1 cellular context compared by ENCODE assay signal in the genomic region with DNA sequence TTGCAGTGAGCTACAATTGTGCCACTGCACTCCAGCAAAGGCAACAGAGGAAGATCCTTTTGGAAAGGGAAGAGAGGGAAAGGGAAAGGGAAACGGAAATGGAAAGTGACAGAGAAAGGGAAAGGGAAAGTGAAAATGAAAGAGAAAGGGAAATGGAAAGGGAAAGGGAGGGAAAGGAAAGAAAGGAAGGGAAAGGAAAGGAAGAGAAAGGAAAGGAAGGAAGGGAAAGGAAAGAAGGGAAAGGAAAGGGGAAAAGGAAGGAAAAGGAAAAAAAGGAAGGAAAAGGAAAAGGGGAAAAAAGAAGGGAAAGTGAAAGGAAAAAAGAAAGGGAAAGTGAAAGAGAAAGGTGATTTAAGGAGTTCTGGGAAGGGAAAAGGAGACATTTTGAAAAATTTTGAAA.
TF ChIP-seq lines count a peak whose summit lies in the region.

No MANE protein-coding gene starts in this region.

TF ChIP-seq in K562, 482 proteins besides CTCF, POLR2A, EP300 and RAD21 (continued from another document and continues in another):
- TF ChIP-seq, protein P1, sequence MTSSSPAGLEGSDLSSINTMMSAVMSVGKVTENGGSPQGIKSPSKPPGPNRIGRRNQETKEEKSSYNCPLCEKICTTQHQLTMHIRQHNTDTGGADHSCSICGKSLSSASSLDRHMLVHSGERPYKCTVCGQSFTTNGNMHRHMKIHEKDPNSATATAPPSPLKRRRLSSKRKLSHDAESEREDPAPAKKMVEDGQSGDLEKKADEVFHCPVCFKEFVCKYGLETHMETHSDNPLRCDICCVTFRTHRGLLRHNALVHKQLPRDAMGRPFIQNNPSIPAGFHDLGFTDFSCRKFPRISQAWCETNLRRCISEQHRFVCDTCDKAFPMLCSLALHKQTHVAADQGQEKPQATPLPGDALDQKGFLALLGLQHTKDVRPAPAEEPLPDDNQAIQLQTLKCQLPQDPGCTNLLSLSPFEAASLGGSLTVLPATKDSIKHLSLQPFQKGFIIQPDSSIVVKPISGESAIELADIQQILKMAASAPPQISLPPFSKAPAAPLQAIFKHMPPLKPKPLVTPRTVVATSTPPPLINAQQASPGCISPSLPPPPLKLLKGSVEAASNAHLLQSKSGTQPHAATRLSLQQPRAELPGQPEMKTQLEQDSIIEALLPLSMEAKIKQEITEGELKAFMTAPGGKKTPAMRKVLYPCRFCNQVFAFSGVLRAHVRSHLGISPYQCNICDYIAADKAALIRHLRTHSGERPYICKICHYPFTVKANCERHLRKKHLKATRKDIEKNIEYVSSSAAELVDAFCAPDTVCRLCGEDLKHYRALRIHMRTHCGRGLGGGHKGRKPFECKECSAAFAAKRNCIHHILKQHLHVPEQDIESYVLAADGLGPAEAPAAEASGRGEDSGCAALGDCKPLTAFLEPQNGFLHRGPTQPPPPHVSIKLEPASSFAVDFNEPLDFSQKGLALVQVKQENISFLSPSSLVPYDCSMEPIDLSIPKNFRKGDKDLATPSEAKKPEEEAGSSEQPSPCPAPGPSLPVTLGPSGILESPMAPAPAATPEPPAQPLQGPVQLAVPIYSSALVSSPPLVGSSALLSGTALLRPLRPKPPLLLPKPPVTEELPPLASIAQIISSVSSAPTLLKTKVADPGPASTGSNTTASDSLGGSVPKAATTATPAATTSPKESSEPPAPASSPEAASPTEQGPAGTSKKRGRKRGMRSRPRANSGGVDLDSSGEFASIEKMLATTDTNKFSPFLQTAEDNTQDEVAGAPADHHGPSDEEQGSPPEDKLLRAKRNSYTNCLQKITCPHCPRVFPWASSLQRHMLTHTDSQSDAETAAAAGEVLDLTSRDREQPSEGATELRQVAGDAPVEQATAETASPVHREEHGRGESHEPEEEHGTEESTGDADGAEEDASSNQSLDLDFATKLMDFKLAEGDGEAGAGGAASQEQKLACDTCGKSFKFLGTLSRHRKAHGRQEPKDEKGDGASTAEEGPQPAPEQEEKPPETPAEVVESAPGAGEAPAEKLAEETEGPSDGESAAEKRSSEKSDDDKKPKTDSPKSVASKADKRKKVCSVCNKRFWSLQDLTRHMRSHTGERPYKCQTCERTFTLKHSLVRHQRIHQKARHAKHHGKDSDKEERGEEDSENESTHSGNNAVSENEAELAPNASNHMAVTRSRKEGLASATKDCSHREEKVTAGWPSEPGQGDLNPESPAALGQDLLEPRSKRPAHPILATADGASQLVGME (CRISPR knock-in tag; IDR thresholded peaks at IDR 0.05): no peak
- TF ChIP-seq FUS (optimal IDR thresholded peaks at IDR 0.05; ENCODE audit: low read depth, low read length) (no peak), HDAC3 (IDR thresholded peaks at IDR 0.05; ENCODE audit: borderline replicate concordance, partially characterized antibody) (no peak), CEBPG (CRISPR knock-in tag; IDR thresholded peaks at IDR 0.05) (no peak), CEBPG (tag; conservative IDR thresholded peaks at IDR 0.05 in 1 of 2, IDR thresholded peaks at IDR 0.05 in 1 of 2) (no peak), NR1H2 (CRISPR knock-in tag; IDR thresholded peaks at IDR 0.05) (no peak), ZC3H4 (CRISPR knock-in tag; IDR thresholded peaks at IDR 0.05; ENCODE audit: borderline replicate concordance) (no peak), RBBP5 (IDR thresholded peaks at IDR 0.05; ENCODE audit: borderline replicate concordance, insufficient read depth, low read length, poor library complexity, severe bottlenecking) (no peak), SAP30 (IDR thresholded peaks at IDR 0.05; ENCODE audit: borderline replicate concordance, insufficient read depth, low read depth, low read length, poor library complexity, severe bottlenecking) (no peak), ZNF274 (IDR thresholded peaks at IDR 0.05; ENCODE audit: borderline replicate concordance, low read depth, low read length) (no peak), DDX20 (tag; IDR thresholded peaks at IDR 0.05; ENCODE audit: low read depth) (no peak), NFIX (CRISPR knock-in tag; IDR thresholded peaks at IDR 0.05; ENCODE audit: low read depth) (no peak), XRCC3 (IDR thresholded peaks at IDR 0.05) (no peak), MYNN (IDR thresholded peaks at IDR 0.05) (no peak), MYNN (CRISPR knock-in tag; IDR thresholded peaks at IDR 0.05) (no peak), HOXB6 (CRISPR knock-in tag; IDR thresholded peaks at IDR 0.05; ENCODE audit: borderline replicate concordance) (no peak), CBFB (CRISPR knock-in tag; IDR thresholded peaks at IDR 0.05) (no peak), ZNF3 (CRISPR knock-in tag; IDR thresholded peaks at IDR 0.05) (no peak; the same call in 1 of the 2 replicates), CREM (IDR thresholded peaks at IDR 0.05; ENCODE audit: low read depth) (no peak), CXXC5 (CRISPR knock-in tag; IDR thresholded peaks at IDR 0.05) (no peak), ZNF124 (CRISPR knock-in tag; IDR thresholded peaks at IDR 0.05) (no peak), RNF2 (IDR thresholded peaks at IDR 0.05) (no peak), XRCC5 (IDR thresholded peaks at IDR 0.05; ENCODE audit: low read depth, low read length) (no peak), ZNF217 (CRISPR knock-in tag; IDR thresholded peaks at IDR 0.05) (no peak), SAFB (IDR thresholded peaks at IDR 0.05; ENCODE audit: borderline replicate concordance, low read depth, low read length) (no peak), ZSCAN32 (CRISPR knock-in tag; IDR thresholded peaks at IDR 0.05) (no peak), ZNF134 (CRISPR knock-in tag; conservative IDR thresholded peaks at IDR 0.05) (no peak; the same call in 1 of the 2 replicates), FOS (IDR thresholded peaks at IDR 0.05; ENCODE audit: extremely low read depth, insufficient read length) (no peak), CREBBP (IDR thresholded peaks at IDR 0.05; ENCODE audit: low read depth, low read length) (no peak), ZNF589 (CRISPR knock-in tag; IDR thresholded peaks at IDR 0.05; ENCODE audit: low read depth) (no peak), MYBL2 (IDR thresholded peaks at IDR 0.05; ENCODE audit: low read depth) (peak; percentile 68; the same call in 1 of the 2 replicates), MYBL2 (CRISPR knock-in tag; IDR thresholded peaks at IDR 0.05; ENCODE audit: borderline replicate concordance) (no peak), SMARCC2 (IDR thresholded peaks at IDR 0.05; ENCODE audit: low read depth) (peak; percentile 63; the same call in 1 of the 2 replicates)
- TF ChIP-seq, protein P2, sequence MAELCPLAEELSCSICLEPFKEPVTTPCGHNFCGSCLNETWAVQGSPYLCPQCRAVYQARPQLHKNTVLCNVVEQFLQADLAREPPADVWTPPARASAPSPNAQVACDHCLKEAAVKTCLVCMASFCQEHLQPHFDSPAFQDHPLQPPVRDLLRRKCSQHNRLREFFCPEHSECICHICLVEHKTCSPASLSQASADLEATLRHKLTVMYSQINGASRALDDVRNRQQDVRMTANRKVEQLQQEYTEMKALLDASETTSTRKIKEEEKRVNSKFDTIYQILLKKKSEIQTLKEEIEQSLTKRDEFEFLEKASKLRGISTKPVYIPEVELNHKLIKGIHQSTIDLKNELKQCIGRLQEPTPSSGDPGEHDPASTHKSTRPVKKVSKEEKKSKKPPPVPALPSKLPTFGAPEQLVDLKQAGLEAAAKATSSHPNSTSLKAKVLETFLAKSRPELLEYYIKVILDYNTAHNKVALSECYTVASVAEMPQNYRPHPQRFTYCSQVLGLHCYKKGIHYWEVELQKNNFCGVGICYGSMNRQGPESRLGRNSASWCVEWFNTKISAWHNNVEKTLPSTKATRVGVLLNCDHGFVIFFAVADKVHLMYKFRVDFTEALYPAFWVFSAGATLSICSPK (IDR thresholded peaks at IDR 0.05; ENCODE audit: borderline replicate concordance): peak; percentile 99
- TF ChIP-seq, protein P3, sequence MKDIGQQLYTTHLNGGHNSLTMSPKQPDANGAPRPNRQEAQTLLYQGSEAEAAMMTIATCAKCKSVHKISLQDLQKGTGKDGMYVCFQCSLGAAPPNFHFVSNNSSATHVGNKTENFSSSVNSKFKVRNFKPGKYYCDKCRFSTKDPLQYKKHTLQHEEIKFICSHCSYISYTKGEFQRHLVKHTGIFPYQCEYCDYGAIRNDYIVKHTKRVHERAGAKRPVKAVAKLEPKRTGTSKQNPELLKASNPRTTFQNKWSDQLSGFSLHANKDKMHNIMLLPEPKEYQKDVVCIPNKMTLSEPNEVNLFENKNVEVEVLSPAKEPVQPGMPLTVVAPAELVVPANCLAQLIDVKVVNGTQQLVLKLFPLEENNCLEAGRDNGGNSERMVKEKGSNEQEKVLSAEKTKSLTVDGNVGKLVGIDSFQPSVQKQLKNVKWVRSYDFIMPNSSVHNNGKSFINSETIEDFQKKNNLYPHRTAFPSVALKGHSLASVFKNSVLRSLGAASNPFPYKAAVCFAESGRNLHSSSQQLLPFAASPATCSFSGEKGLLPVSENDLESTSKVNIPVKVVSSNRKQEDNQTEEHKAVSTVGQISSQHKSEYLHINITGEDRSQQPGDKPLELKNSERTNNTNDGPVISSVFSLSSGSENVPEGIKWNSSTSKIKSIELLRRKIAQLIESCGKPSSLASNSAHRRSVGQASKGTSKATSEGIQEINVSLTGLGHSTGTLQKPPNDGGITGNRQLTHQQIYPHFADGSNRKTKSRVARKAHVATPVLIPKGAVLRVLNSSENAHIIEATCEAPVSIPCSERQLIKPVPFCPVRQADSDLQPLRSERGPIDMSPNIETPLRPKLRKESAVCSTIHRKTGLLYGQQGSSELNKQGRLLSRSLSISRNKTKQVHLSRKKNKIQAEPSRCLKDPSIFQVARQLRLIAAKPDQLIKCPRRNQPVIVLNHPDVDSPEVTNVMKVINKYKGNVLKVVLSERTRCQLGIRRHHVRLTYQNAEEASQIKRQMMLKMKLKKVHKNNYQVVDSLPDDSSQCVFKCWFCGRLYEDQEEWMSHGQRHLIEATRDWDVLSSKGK (CRISPR knock-in tag; IDR thresholded peaks at IDR 0.05): no peak
- TF ChIP-seq, protein P4, sequence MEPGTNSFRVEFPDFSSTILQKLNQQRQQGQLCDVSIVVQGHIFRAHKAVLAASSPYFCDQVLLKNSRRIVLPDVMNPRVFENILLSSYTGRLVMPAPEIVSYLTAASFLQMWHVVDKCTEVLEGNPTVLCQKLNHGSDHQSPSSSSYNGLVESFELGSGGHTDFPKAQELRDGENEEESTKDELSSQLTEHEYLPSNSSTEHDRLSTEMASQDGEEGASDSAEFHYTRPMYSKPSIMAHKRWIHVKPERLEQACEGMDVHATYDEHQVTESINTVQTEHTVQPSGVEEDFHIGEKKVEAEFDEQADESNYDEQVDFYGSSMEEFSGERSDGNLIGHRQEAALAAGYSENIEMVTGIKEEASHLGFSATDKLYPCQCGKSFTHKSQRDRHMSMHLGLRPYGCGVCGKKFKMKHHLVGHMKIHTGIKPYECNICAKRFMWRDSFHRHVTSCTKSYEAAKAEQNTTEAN (CRISPR knock-in tag; IDR thresholded peaks at IDR 0.05): no peak
- TF ChIP-seq, protein P5, sequence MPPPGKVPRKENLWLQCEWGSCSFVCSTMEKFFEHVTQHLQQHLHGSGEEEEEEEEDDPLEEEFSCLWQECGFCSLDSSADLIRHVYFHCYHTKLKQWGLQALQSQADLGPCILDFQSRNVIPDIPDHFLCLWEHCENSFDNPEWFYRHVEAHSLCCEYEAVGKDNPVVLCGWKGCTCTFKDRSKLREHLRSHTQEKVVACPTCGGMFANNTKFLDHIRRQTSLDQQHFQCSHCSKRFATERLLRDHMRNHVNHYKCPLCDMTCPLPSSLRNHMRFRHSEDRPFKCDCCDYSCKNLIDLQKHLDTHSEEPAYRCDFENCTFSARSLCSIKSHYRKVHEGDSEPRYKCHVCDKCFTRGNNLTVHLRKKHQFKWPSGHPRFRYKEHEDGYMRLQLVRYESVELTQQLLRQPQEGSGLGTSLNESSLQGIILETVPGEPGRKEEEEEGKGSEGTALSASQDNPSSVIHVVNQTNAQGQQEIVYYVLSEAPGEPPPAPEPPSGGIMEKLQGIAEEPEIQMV (tag; conservative IDR thresholded peaks at IDR 0.05; ENCODE audit: low read depth): peak; percentile 91
- TF ChIP-seq, protein P6, sequence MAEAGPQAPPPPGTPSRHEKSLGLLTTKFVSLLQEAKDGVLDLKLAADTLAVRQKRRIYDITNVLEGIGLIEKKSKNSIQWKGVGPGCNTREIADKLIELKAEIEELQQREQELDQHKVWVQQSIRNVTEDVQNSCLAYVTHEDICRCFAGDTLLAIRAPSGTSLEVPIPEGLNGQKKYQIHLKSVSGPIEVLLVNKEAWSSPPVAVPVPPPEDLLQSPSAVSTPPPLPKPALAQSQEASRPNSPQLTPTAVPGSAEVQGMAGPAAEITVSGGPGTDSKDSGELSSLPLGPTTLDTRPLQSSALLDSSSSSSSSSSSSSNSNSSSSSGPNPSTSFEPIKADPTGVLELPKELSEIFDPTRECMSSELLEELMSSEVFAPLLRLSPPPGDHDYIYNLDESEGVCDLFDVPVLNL (CRISPR knock-in tag; IDR thresholded peaks at IDR 0.05; ENCODE audit: low read depth): no peak
- TF ChIP-seq, protein P7, sequence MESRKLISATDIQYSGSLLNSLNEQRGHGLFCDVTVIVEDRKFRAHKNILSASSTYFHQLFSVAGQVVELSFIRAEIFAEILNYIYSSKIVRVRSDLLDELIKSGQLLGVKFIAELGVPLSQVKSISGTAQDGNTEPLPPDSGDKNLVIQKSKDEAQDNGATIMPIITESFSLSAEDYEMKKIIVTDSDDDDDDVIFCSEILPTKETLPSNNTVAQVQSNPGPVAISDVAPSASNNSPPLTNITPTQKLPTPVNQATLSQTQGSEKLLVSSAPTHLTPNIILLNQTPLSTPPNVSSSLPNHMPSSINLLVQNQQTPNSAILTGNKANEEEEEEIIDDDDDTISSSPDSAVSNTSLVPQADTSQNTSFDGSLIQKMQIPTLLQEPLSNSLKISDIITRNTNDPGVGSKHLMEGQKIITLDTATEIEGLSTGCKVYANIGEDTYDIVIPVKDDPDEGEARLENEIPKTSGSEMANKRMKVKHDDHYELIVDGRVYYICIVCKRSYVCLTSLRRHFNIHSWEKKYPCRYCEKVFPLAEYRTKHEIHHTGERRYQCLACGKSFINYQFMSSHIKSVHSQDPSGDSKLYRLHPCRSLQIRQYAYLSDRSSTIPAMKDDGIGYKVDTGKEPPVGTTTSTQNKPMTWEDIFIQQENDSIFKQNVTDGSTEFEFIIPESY (CRISPR knock-in tag; IDR thresholded peaks at IDR 0.05): no peak
